Comparison of ENCODE assay signal across 10 cellular contexts in genomic region chr2:207156451-207157161, GRCh38. TPM values are rescaled to one million over a fixed set of nuclear protein-coding genes. Genes with fewer than 3 reads are reported as not detected.
DNase-seq lines count a peak whose midpoint lies in the region; ATAC-seq and TF ChIP-seq lines count a peak whose summit lies in the region.
"Had no signal": no experiment of that assay in that cellular context is flagged by ENCODE, and none has a peak within 500 bp of the region (broad histone marks: within the 10 kb centered on the region; RNA-seq: fewer than 3 reads in every experiment).

No MANE protein-coding gene starts in this region.

- DNase-seq in stimulated activated CD4-positive, alpha-beta T cell treated with anti-CD3 and anti-CD28 coated beads, Interleukin-1b, Interleukin-23, amount 100 ng/mL, for 48 hours = peak; percentile 41
- DNase-seq in stimulated activated CD4-positive, alpha-beta T cell treated with anti-CD3 and anti-CD28 coated beads, Interleukin-12 subunit alpha, Interleukin-12 subunit beta, amount 100 ng/mL, for 4 hours = no peak
- no peak for DNase-seq in dorsolateral prefrontal cortex
- no peak for DNase-seq in 8988T
- no peak for DNase-seq in iPS-NIHi7 (ENCODE audit: extremely low spot score)
- DNase-seq in mucosa of gallbladder (ENCODE audit: low spot score) = no peak
- no peak for DNase-seq in RWPE1 (ENCODE audit: low spot score)
- DNase-seq: nucleus accumbens had no signal

- no peak overlapping the region for H3K4me3 ChIP-seq in dorsolateral prefrontal cortex
- H3K4me3 ChIP-seq: tibial nerve had no signal

- no peaks in the 10 kb centered on the region for H3K27me3 ChIP-seq in dorsolateral prefrontal cortex
- H3K27me3 ChIP-seq: tibial nerve had no signal

- intact Hi-C loops in dorsolateral prefrontal cortex (cut with DNase I) = no loop called here

- ATAC-seq in HG03159 (IDR thresholded peaks at IDR 0.05; ENCODE audit: unreplicated experiment) = peak; percentile 69

- CTCF ChIA-PET in RWPE1 (lab: Yijun Ruan, JAX) = interaction anchor here (0.7 kb wide), 1 partner anchor 138 kb away, joined by 3 read pairs; no protein-coding TSS in a partner anchor

- peak overlapping the region in 43 of 59 donors; percentile 2 to 68 (median 44) for H3K27ac ChIP-seq in dorsolateral prefrontal cortex
- H3K27ac ChIP-seq in RWPE1 = no peak overlapping the region

- TF ChIP-seq CTCF in dorsolateral prefrontal cortex (IDR thresholded peaks at IDR 0.05 in 54 of 56, conservative IDR thresholded peaks at IDR 0.05 in 2 of 56; ENCODE audit: low read depth in 1 of 56, partially characterized antibody in 56 of 56) (no peak), RWPE1 (conservative IDR thresholded peaks at IDR 0.05; ENCODE audit: low read depth) (no peak)

- POLR2A ChIA-PET in RWPE1 (lab: Yijun Ruan, JAX; ENCODE audit: low non-redundant PET) = interaction anchor here (0.7 to 0.8 kb wide), 2 partner anchors 10 to 11 kb away, joined by 3 read pairs; partner anchors contain the start of gene KLF7

RNA-seq across cellular contexts. Expression of gene KLF7, which starts 9.1 kb away (rescaled TPM):
- 10 to 100 TPM; 28.9 to 88.4 (median 49.9) TPM for total RNA-seq in dorsolateral prefrontal cortex
- total RNA-seq in mucosa of gallbladder = 32.8 TPM
